Comparison of ENCODE assay signal across 15 cellular contexts in genomic region chr1:55632906-55633305, GRCh38.
DNase-seq lines count a peak whose midpoint lies in the region; ATAC-seq and TF ChIP-seq lines count a peak whose summit lies in the region.
"Had no signal": no experiment of that assay in that cellular context is flagged by ENCODE, and none has a peak within 500 bp of the region (broad histone marks: within the 10 kb centered on the region; RNA-seq: fewer than 3 reads in every experiment).

No MANE protein-coding gene starts in this region.

- H3K4me3 ChIP-seq in brain microvascular endothelial cell (ENCODE audit: low read depth, low read length) (no peak overlapping the region), thymus (ENCODE audit: low read length) (no peak overlapping the region)
- H3K4me3 ChIP-seq: skin epidermis had no signal

- DNase-seq in DMS79 treated with DMSO at 0.1 percent for 48 hours (lab: John Stamatoyannopoulos, UW) (peak; percentile 31), DMS79 (lab: John Stamatoyannopoulos, UW) (no peak), brain microvascular endothelial cell (no peak), kidney tubule cell (ENCODE audit: low spot score) (peak; percentile 5), cerebellum (ENCODE audit: low spot score) (no peak), GM20000 (ENCODE audit: low spot score) (no peak)
- DNase-seq: activated gamma-delta T cell treated with Interleukin-2 at 50 U/mL for 16 hours; CD8-positive, alpha-beta T cell; Karpas-422; left ventricle myocardium superior; NCI-H1930 had no signal

- H3K27ac ChIP-seq in brain microvascular endothelial cell, result peak overlapping the region; percentile 30
- H3K27ac ChIP-seq in thymus (ENCODE audit: low read depth), result peak overlapping the region; percentile 10
- H3K27ac ChIP-seq: HL-60 had no signal

- no peak for ATAC-seq in GM18505 (IDR thresholded peaks at IDR 0.05; ENCODE audit: unreplicated experiment)
- ATAC-seq: CD8-positive, alpha-beta T cell had no signal

- WGBS in thymus, result 85% methylated on average over 2 of the region's 2 CpGs

- no peaks in the 10 kb centered on the region for H3K9me3 ChIP-seq in thymus (ENCODE audit: control insufficient read depth)

- in situ Hi-C loops in brain microvascular endothelial cell (cut with HindIII; ENCODE audit: low pct_ligation_motif_present, low sequenced_read_pairs), result no loop called here

- H3K4me1 ChIP-seq in thymus (ENCODE audit: control insufficient read depth, insufficient read depth, low read length), result no peaks in the 10 kb centered on the region

- TF ChIP-seq POLR2A in GM18505 (IDR thresholded peaks at IDR 0.05; ENCODE audit: borderline replicate concordance, extremely low read depth, insufficient read depth, insufficient read length), result no peak

- TF ChIP-seq CTCF in brain microvascular endothelial cell (IDR thresholded peaks at IDR 0.05; ENCODE audit: low read depth, low read length, missing control alignments) (no peak), GM20000 (IDR thresholded peaks at IDR 0.05; ENCODE audit: extremely low read depth, missing control alignments) (no peak)

- H3K27me3 ChIP-seq in brain microvascular endothelial cell (replicated peaks) (no peaks in the 10 kb centered on the region), thymus (ENCODE audit: control insufficient read depth, insufficient read depth) (no peaks in the 10 kb centered on the region)

- no peaks in the 10 kb centered on the region for H3K36me3 ChIP-seq in brain microvascular endothelial cell (replicated peaks)
- H3K36me3 ChIP-seq in thymus (ENCODE audit: control insufficient read depth, insufficient read depth), result no peaks in the 10 kb centered on the region

Comparison
In these comparisons a context has a peak if more than half of its experiments do, and no peak if none do; other contexts are left out.
1. DNase-seq: peak in DMS79 treated with DMSO at 0.1 percent for 48 hours (single experiment) and kidney tubule cell (single experiment); none in DMS79 (single experiment), brain microvascular endothelial cell (single experiment), cerebellum (single experiment) and GM20000 (single experiment).